ENCODE assay signal across 30 cellular contexts in the genomic region with DNA sequence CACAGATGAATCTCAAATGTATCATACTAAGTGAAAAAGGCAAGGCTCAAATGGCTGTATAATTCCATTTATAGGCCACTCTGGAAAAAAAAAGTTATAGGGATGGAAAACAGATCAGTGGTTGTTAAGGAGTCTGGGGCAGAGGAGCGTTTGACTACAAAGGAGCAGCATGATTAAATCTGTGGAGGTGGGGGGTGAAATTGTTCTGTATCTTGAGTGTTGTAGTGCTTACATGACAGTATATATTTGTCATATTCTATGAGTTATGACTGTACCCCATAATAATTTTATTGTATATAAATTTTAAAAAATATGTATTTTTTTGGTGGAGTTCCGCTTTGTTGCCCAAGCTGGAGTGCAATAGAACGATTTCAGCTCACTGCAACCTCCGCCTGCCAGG. TPM values are rescaled to one million over a fixed set of nuclear protein-coding genes. Genes with fewer than 3 reads are reported as not detected.
DNase-seq lines count a peak whose midpoint lies in the region; ATAC-seq and TF ChIP-seq lines count a peak whose summit lies in the region.
"Had no signal": no experiment of that assay in that cellular context is flagged by ENCODE, and none has a peak within 500 bp of the region (broad histone marks: within the 10 kb centered on the region; RNA-seq: fewer than 3 reads in every experiment).

No MANE protein-coding gene starts in this region.

- no peaks in the 10 kb centered on the region for H3K27me3 Mint-ChIP-seq in activated T-cell treated with anti-CD3 and anti-CD28 coated beads, Interleukin-2, amount 50 U/mL, for 24 hours
- no peaks in the 10 kb centered on the region for H3K27me3 Mint-ChIP-seq in dendritic cell treated with granulocyte-macrophage colony-stimulating factor and Interleukin-4, amounts not matched to agents 40 ng/mL and 50 ng/mL, for 4 days
- H3K27me3 Mint-ChIP-seq: CD8-positive, alpha-beta memory T cell had no signal

- H3K4me1 Mint-ChIP-seq in activated T-cell treated with anti-CD3 and anti-CD28 coated beads, Interleukin-2, amount 50 U/mL, for 24 hours (ENCODE audit: low read depth): peaks cover 22% of the 10 kb centered on the region
- H3K4me1 Mint-ChIP-seq in dendritic cell treated with granulocyte-macrophage colony-stimulating factor and Interleukin-4, amounts not matched to agents 40 ng/mL and 50 ng/mL, for 4 days (ENCODE audit: low read depth): peaks cover 9% of the 10 kb centered on the region
- peaks cover 9% of the 10 kb centered on the region for H3K4me1 Mint-ChIP-seq in stimulated activated effector memory CD8-positive, alpha-beta T cell treated with anti-CD3 and anti-CD28 coated beads, Interleukin-12 subunit alpha, Interleukin-12 subunit beta, amount 100 ng/mL, for 72 hours

- TF ChIP-seq CTCF in PC-3 (conservative IDR thresholded peaks at IDR 0.05; ENCODE audit: low read depth, low read length): no peak

- no peaks in the 10 kb centered on the region for H3K9me3 Mint-ChIP-seq in activated T-cell treated with anti-CD3 and anti-CD28 coated beads, Interleukin-2, amount 50 U/mL, for 24 hours
- no peaks in the 10 kb centered on the region for H3K9me3 Mint-ChIP-seq in dendritic cell treated with granulocyte-macrophage colony-stimulating factor and Interleukin-4, amounts not matched to agents 40 ng/mL and 50 ng/mL, for 4 days
- H3K9me3 Mint-ChIP-seq in stimulated activated effector memory CD8-positive, alpha-beta T cell treated with anti-CD3 and anti-CD28 coated beads, Interleukin-12 subunit alpha, Interleukin-12 subunit beta, amount 100 ng/mL, for 72 hours: no peaks in the 10 kb centered on the region
- H3K9me3 Mint-ChIP-seq: CD8-positive, alpha-beta memory T cell had no signal

- H3K4me3 ChIP-seq in PC-3 (ENCODE audit: low read length): no peak overlapping the region
- H3K4me3 ChIP-seq in MG63: no peak overlapping the region
- H3K4me3 ChIP-seq: A549 had no signal

- H3K9me3 ChIP-seq in PC-3 (ENCODE audit: low read length) (no peaks in the 10 kb centered on the region), MG63 (no peaks in the 10 kb centered on the region)
- H3K9me3 ChIP-seq: A549 had no signal

- H2AFZ ChIP-seq in PC-3 (ENCODE audit: low read length): no peak overlapping the region

- H3K27me3 ChIP-seq in PC-3 (ENCODE audit: low read length): no peaks in the 10 kb centered on the region
- no peaks in the 10 kb centered on the region for H3K27me3 ChIP-seq in MG63

- DNase-seq in activated T-cell treated with anti-CD3 and anti-CD28 coated beads, Interleukin-2, amount 50 U/mL, for 24 hours: no peak
- DNase-seq in activated T-cell treated with anti-CD3 and anti-CD28 coated beads for 4 hours (no peak), PC-3 (no peak), MG63 (no peak), T-helper 2 cell (no peak)
- DNase-seq in stimulated activated effector memory CD8-positive, alpha-beta T cell treated with anti-CD3 and anti-CD28 coated beads, Interleukin-12 subunit alpha, Interleukin-12 subunit beta, amount 100 ng/mL, for 72 hours (ENCODE audit: low spot score in 2 of 2): no peak
- DNase-seq: CD8-positive, alpha-beta memory T cell; DMS 273 treated with DMSO at 0.1 percent for 48 hours; DMS79; EL; GDM1; HCEC 1CT; IMR-90; KG1; NCI-H1048; NCI-H1417 treated with DMSO at 0.1 percent for 48 hours; NCI-H1694 treated with DMSO at 0.1 percent for 48 hours; NCI-H2081; NCI-H2171; NCI-H226; NCI-H510A; NCI-H69; SHP77 had no signal

- no peaks in the 10 kb centered on the region for H3K9me2 ChIP-seq in PC-3 (replicated peaks; ENCODE audit: low read length)

- POLR2A ChIA-PET in PC-3 (lab: Charles Lee; ENCODE audit: unreplicated experiment): interaction anchor here (0.6 kb wide), 1 partner anchor 11 kb away, joined by 3 read pairs; no protein-coding TSS in a partner anchor

- intact Hi-C loops in PC-3 (cut with micrococcal nuclease): no loop called here
- intact Hi-C loops in dendritic cell treated with granulocyte-macrophage colony-stimulating factor and Interleukin-4, amounts not matched to agents 40 ng/mL and 50 ng/mL, for 4 days (cut with micrococcal nuclease): no loop called here

- peaks cover 6% of the 10 kb centered on the region for H3K4me1 ChIP-seq in PC-3 (ENCODE audit: insufficient read depth, low read length)

- H3K36me3 Mint-ChIP-seq in activated T-cell treated with anti-CD3 and anti-CD28 coated beads, Interleukin-2, amount 50 U/mL, for 24 hours (ENCODE audit: low read depth): peaks cover 25% of the 10 kb centered on the region
- H3K36me3 Mint-ChIP-seq in dendritic cell treated with granulocyte-macrophage colony-stimulating factor and Interleukin-4, amounts not matched to agents 40 ng/mL and 50 ng/mL, for 4 days (ENCODE audit: low read depth): peaks cover 29% of the 10 kb centered on the region
- H3K36me3 Mint-ChIP-seq in stimulated activated effector memory CD8-positive, alpha-beta T cell treated with anti-CD3 and anti-CD28 coated beads, Interleukin-12 subunit alpha, Interleukin-12 subunit beta, amount 100 ng/mL, for 72 hours: peaks cover 14% of the 10 kb centered on the region

- peak; percentile 50; the same call in 1 of the 2 replicates for ATAC-seq in PC-3
- ATAC-seq in stimulated activated effector memory CD8-positive, alpha-beta T cell treated with anti-CD3 and anti-CD28 coated beads, Interleukin-12 subunit alpha, Interleukin-12 subunit beta, amount 100 ng/mL, for 72 hours: no peak
- ATAC-seq: A549, Panc1 had no signal

- H3K4me3 Mint-ChIP-seq in activated T-cell treated with anti-CD3 and anti-CD28 coated beads, Interleukin-2, amount 50 U/mL, for 24 hours: no peak overlapping the region
- no peak overlapping the region for H3K4me3 Mint-ChIP-seq in dendritic cell treated with granulocyte-macrophage colony-stimulating factor and Interleukin-4, amounts not matched to agents 40 ng/mL and 50 ng/mL, for 4 days
- H3K4me3 Mint-ChIP-seq in stimulated activated effector memory CD8-positive, alpha-beta T cell treated with anti-CD3 and anti-CD28 coated beads, Interleukin-12 subunit alpha, Interleukin-12 subunit beta, amount 100 ng/mL, for 72 hours: no peak overlapping the region
- H3K4me3 Mint-ChIP-seq: CD8-positive, alpha-beta memory T cell had no signal

- no TSS peak for BruUV-seq in PC-3 (replicated peaks; lab: Mats Ljungman, UMichigan)

- no peak overlapping the region for H3K27ac ChIP-seq in PC-3 (ENCODE audit: low read length)
- H3K27ac ChIP-seq: A549, C4-2B, RWPE1 had no signal

- CTCF ChIA-PET in PC-3 (lab: Charles Lee): no interaction called here

- peak overlapping the region; percentile 48 for H3K27ac Mint-ChIP-seq in activated T-cell treated with anti-CD3 and anti-CD28 coated beads, Interleukin-2, amount 50 U/mL, for 24 hours
- H3K27ac Mint-ChIP-seq in dendritic cell treated with granulocyte-macrophage colony-stimulating factor and Interleukin-4, amounts not matched to agents 40 ng/mL and 50 ng/mL, for 4 days: peak overlapping the region; percentile 22
- peak overlapping the region; percentile 54 for H3K27ac Mint-ChIP-seq in stimulated activated effector memory CD8-positive, alpha-beta T cell treated with anti-CD3 and anti-CD28 coated beads, Interleukin-12 subunit alpha, Interleukin-12 subunit beta, amount 100 ng/mL, for 72 hours

- H3K79me2 ChIP-seq in PC-3 (ENCODE audit: low read length): no peaks in the 10 kb centered on the region; the same call in 1 of the 2 replicates

- no peaks in the 10 kb centered on the region for H3F3A ChIP-seq in PC-3 (ENCODE audit: low read length, unreplicated experiment)

- no peak overlapping the region for H3K4me2 ChIP-seq in PC-3 (ENCODE audit: low read length)
- H3K4me2 ChIP-seq: A549 had no signal

- H3K36me3 ChIP-seq in PC-3 (ENCODE audit: low read depth, low read length) (no peaks in the 10 kb centered on the region), MG63 (no peaks in the 10 kb centered on the region)

- H3K9ac ChIP-seq in PC-3 (ENCODE audit: low read length): no peak overlapping the region

- no peaks in the 10 kb centered on the region for H4K20me1 ChIP-seq in PC-3 (ENCODE audit: low read length)

RNA-seq across cellular contexts. Expression of a gene that starts 10.3 kb away (rescaled TPM):
- 33.0 and 44.1 TPM in 2 replicates for total RNA-seq in PC-3 (2014; rRNA removed)
- 33.3 and 64.1 TPM in 2 replicates for total RNA-seq in MG63 (2014; rRNA removed; shearing (Covaris generic); ENCODE audit: low replicate concordance)

RNA-seq across cellular contexts. Expression of a gene that starts 15.8 kb away (rescaled TPM):
- not detected in 2 replicates for total RNA-seq in PC-3 (2014; rRNA removed)
- total RNA-seq in MG63 (2014; rRNA removed; shearing (Covaris generic); ENCODE audit: low replicate concordance): not detected in 2 replicates
- total RNA-seq: CD8-positive, alpha-beta memory T cell; H1; IMR-90; SK-MEL-5 had no signal

RNA-seq across cellular contexts. Expression of a gene that starts 36.0 kb away (rescaled TPM):
- total RNA-seq in PC-3 (2014; rRNA removed): 5.2 and 10.8 TPM in 2 replicates
- total RNA-seq in MG63 (2014; rRNA removed; shearing (Covaris generic); ENCODE audit: low replicate concordance): 4.3 and 7.8 TPM in 2 replicates

RNA-seq across cellular contexts. Expression of a gene that starts 40.5 kb away (rescaled TPM):
- total RNA-seq in PC-3 (2014; rRNA removed): 1.5 and 4.7 TPM in 2 replicates
- total RNA-seq in MG63 (2014; rRNA removed; shearing (Covaris generic); ENCODE audit: low replicate concordance): 12.5 and 14.1 TPM in 2 replicates
- total RNA-seq: SK-MEL-5 had no signal
